Comparison of ENCODE assay signal across 8 cellular contexts in genomic region chr9:126376311-126376902, GRCh38. TPM values are rescaled to one million over a fixed set of nuclear protein-coding genes. Genes with fewer than 3 reads are reported as not detected.
DNase-seq lines count a peak whose midpoint lies in the region; ATAC-seq and TF ChIP-seq lines count a peak whose summit lies in the region.

No MANE protein-coding gene starts in this region.

- WGBS in psoas muscle, 3 donors = 68 to 79% (median 73%) methylated on average over 11 of the region's 11 CpGs

- TF ChIP-seq CTCF in RWPE2 (IDR thresholded peaks at IDR 0.05; ENCODE audit: poor library complexity, severe bottlenecking) (no peak), psoas muscle (IDR thresholded peaks at IDR 0.05) (no peak)

- H3K4me3 ChIP-seq in H7 (ENCODE audit: insufficient read depth, low read depth, low read length) (no peak overlapping the region), RWPE2 (ENCODE audit: severe bottlenecking) (no peak overlapping the region), psoas muscle (no peak overlapping the region), Karpas-422 (ENCODE audit: low read length) (no peak overlapping the region)

- H4K20me1 ChIP-seq in Karpas-422 (ENCODE audit: insufficient read depth, low read depth, low read length) = no peaks in the 10 kb centered on the region

- no peaks in the 10 kb centered on the region for H3K9me2 ChIP-seq in Karpas-422 (replicated peaks; ENCODE audit: insufficient read depth, low read length)

- H3K4me1 ChIP-seq in RWPE2 (ENCODE audit: insufficient read depth, poor library complexity, severe bottlenecking) = peaks cover 42% of the 10 kb centered on the region
- peaks cover 50% of the 10 kb centered on the region for H3K4me1 ChIP-seq in psoas muscle
- H3K4me1 ChIP-seq in Karpas-422 (ENCODE audit: low read length) = no peaks in the 10 kb centered on the region

- DNase-seq in H7 (peak; percentile 65), RWPE2 (ENCODE audit: low spot score) (no peak), hippocampal formation (lab: John Stamatoyannopoulos, UW) (peak; percentile 88 to 90), psoas muscle (no peak), Karpas-422 (no peak), mucosa of gallbladder (ENCODE audit: low spot score) (no peak)

- H3K9me3 ChIP-seq in RWPE2 (ENCODE audit: severe bottlenecking) (no peaks in the 10 kb centered on the region), psoas muscle (no peaks in the 10 kb centered on the region), Karpas-422 (ENCODE audit: low read length) (no peaks in the 10 kb centered on the region)

- H2AFZ ChIP-seq in Karpas-422 (ENCODE audit: low read length) = no peak overlapping the region

- H3K9ac ChIP-seq in Karpas-422 (ENCODE audit: low read length) = no peak overlapping the region

- no peak for ATAC-seq in RWPE2 (ENCODE audit: low read depth)
- peak; percentile 28 to 66 (median 54) for ATAC-seq in psoas muscle
- ATAC-seq in GM21367 (IDR thresholded peaks at IDR 0.05; ENCODE audit: unreplicated experiment) = no peak
- no peak for ATAC-seq in GM21528 (IDR thresholded peaks at IDR 0.05; ENCODE audit: low FRiP score, unreplicated experiment)

- H3K4me2 ChIP-seq in Karpas-422 (ENCODE audit: low read depth, low read length, poor library complexity, severe bottlenecking) = no peak overlapping the region

- H3K27ac ChIP-seq in RWPE2 (ENCODE audit: poor library complexity, severe bottlenecking) (peak overlapping the region; percentile 98), psoas muscle (peak overlapping the region; percentile 39), Karpas-422 (ENCODE audit: low read length) (no peak overlapping the region)

- no peaks in the 10 kb centered on the region for H3K27me3 ChIP-seq in H7 (ENCODE audit: control insufficient read depth, insufficient read depth, low read length)
- H3K27me3 ChIP-seq in RWPE2 (ENCODE audit: insufficient read depth, poor library complexity, severe bottlenecking) = no peaks in the 10 kb centered on the region
- no peaks in the 10 kb centered on the region for H3K27me3 ChIP-seq in psoas muscle (ENCODE audit: insufficient read depth in 3 of 3, low read length in 2 of 3)
- H3K27me3 ChIP-seq in Karpas-422 (ENCODE audit: low read length) = no peaks in the 10 kb centered on the region

- H3K36me3 ChIP-seq in H7 (replicated peaks; ENCODE audit: control insufficient read depth, insufficient read depth, low read length) = no peaks in the 10 kb centered on the region
- no peaks in the 10 kb centered on the region for H3K36me3 ChIP-seq in RWPE2 (ENCODE audit: low read depth)
- peaks cover 0 to 7% of the 10 kb centered on the region in 2 donors for H3K36me3 ChIP-seq in psoas muscle (ENCODE audit: insufficient read depth in 1 of 2, low read depth in 1 of 2)
- H3K36me3 ChIP-seq in Karpas-422 (ENCODE audit: insufficient read depth, low read length) = no peaks in the 10 kb centered on the region

- no peaks in the 10 kb centered on the region for H3K79me2 ChIP-seq in Karpas-422 (ENCODE audit: low read length)

- intact Hi-C loops in psoas muscle (cut with DNase I) = loop anchor here (5.0 kb wide), 1 partner anchor 39 kb away; no protein-coding TSS in a partner anchor

RNA-seq across cellular contexts. Expression of gene MVB12B, which starts 49.8 kb away (rescaled TPM):
- 6.1 and 7.2 TPM in 2 replicates for total RNA-seq in H7 (2014; rRNA removed; shearing (Covaris generic))
- total RNA-seq in psoas muscle = 10 to 100 TPM in 3 of 4 donors, 1 to 10 TPM in 1; 7.8 to 25.6 (median 15.1) TPM
- 10 to 100 TPM in 1 of 3 donors, 1 to 10 TPM in 2; 1.5 to 11.6 (median 3.8) TPM for polyA plus RNA-seq in psoas muscle
- 0.25 TPM in 1 of 2 replicates, not detected in the other for total RNA-seq in Karpas-422 (2014; rRNA removed; shearing (Covaris generic); ENCODE audit: low replicate concordance)
- total RNA-seq in mucosa of gallbladder = 13.3 TPM

Comparison
In these comparisons a context has a peak if more than half of its experiments do, and no peak if none do; other contexts are left out.
1. DNase-seq: peak in H7 (single experiment) and hippocampal formation (2 of 2); none in RWPE2 (single experiment), psoas muscle (0 of 2), Karpas-422 (single experiment) and mucosa of gallbladder (single experiment).
2. ATAC-seq: peak in psoas muscle (4 of 4); none in RWPE2 (single experiment), GM21367 (single experiment) and GM21528 (single experiment).